In genomic region chr19:8486661-8487136, GRCh38 we compare ENCODE assay signal across 12 cellular contexts.
DNase-seq lines count a peak whose midpoint lies in the region; ATAC-seq and TF ChIP-seq lines count a peak whose summit lies in the region.
"Had no signal": no experiment of that assay in that cellular context is flagged by ENCODE, and none has a peak within 500 bp of the region (broad histone marks: within the 10 kb centered on the region; RNA-seq: fewer than 3 reads in every experiment).

No MANE protein-coding gene starts in this region.

- peak overlapping the region; percentile 95 for H3K27ac Mint-ChIP-seq in activated T-cell treated with anti-CD3 and anti-CD28 coated beads, Interleukin-2, amount 50 U/mL, for 24 hours
- H3K27ac Mint-ChIP-seq in effector memory CD8-positive, alpha-beta T cell = peak overlapping the region; percentile 88 to 93
- H3K27ac Mint-ChIP-seq in stimulated activated effector memory CD8-positive, alpha-beta T cell treated with anti-CD3 and anti-CD28 coated beads, Interleukin-12 subunit alpha, Interleukin-12 subunit beta, amount 100 ng/mL, for 72 hours = peak overlapping the region; percentile 93
- H3K27ac Mint-ChIP-seq: nephron had no signal

- H3K27ac ChIP-seq in RWPE1 = peak overlapping the region; percentile 89

- TF ChIP-seq CTCF in RWPE1 (conservative IDR thresholded peaks at IDR 0.05; ENCODE audit: low read depth) = no peak

- H3K27me3 Mint-ChIP-seq in activated T-cell treated with anti-CD3 and anti-CD28 coated beads, Interleukin-2, amount 50 U/mL, for 24 hours = no peaks in the 10 kb centered on the region
- no peaks in the 10 kb centered on the region for H3K27me3 Mint-ChIP-seq in effector memory CD8-positive, alpha-beta T cell

- ATAC-seq in effector memory CD8-positive, alpha-beta T cell (replicated peaks) = no peak
- peak; percentile 0 for ATAC-seq in stimulated activated effector memory CD8-positive, alpha-beta T cell treated with anti-CD3 and anti-CD28 coated beads, Interleukin-12 subunit alpha, Interleukin-12 subunit beta, amount 100 ng/mL, for 72 hours
- ATAC-seq in HG03139 (IDR thresholded peaks at IDR 0.05; ENCODE audit: unreplicated experiment) = no peak

- no peaks in the 10 kb centered on the region for H3K9me3 Mint-ChIP-seq in activated T-cell treated with anti-CD3 and anti-CD28 coated beads, Interleukin-2, amount 50 U/mL, for 24 hours
- H3K9me3 Mint-ChIP-seq in effector memory CD8-positive, alpha-beta T cell = no peaks in the 10 kb centered on the region
- H3K9me3 Mint-ChIP-seq in stimulated activated effector memory CD8-positive, alpha-beta T cell treated with anti-CD3 and anti-CD28 coated beads, Interleukin-12 subunit alpha, Interleukin-12 subunit beta, amount 100 ng/mL, for 72 hours = no peaks in the 10 kb centered on the region
- H3K9me3 Mint-ChIP-seq: nephron had no signal

- DNase-seq in activated T-cell treated with anti-CD3 and anti-CD28 coated beads, Interleukin-2, amount 50 U/mL, for 24 hours = no peak
- no peak for DNase-seq in activated T-cell treated with anti-CD3 and anti-CD28 coated beads, Interleukin-2, amount 50 U/mL, for 1 hour
- DNase-seq in RWPE1 (ENCODE audit: low spot score) (no peak), NCI-H1105 treated with DMSO at 0.1 percent for 48 hours (lab: John Stamatoyannopoulos, UW) (no peak), NCI-H82 treated with DMSO at 0.1 percent for 48 hours (lab: John Stamatoyannopoulos, UW; ENCODE audit: unreplicated experiment) (no peak)
- no peak for DNase-seq in effector memory CD8-positive, alpha-beta T cell
- no peak for DNase-seq in stimulated activated effector memory CD8-positive, alpha-beta T cell treated with anti-CD3 and anti-CD28 coated beads, Interleukin-12 subunit alpha, Interleukin-12 subunit beta, amount 100 ng/mL, for 72 hours (ENCODE audit: low spot score in 2 of 2)
- DNase-seq: NCI-H1436 treated with DMSO at 0.1 percent for 48 hours, NCI-H524 treated with DMSO at 0.1 percent for 48 hours, small intestine had no signal

- POLR2A ChIA-PET in RWPE1 (lab: Yijun Ruan, JAX; ENCODE audit: low non-redundant PET) = interaction anchor here (1.0 kb wide), 1 partner anchor 27 kb away, joined by 3 read pairs; the partner anchor contains the start of gene ZNF414

- CTCF ChIA-PET in RWPE1 (lab: Yijun Ruan, JAX) = interaction anchor here (0.6 kb wide), 1 partner anchor 378 kb away, joined by 4 read pairs; no protein-coding TSS in a partner anchor

- H3K4me1 Mint-ChIP-seq in activated T-cell treated with anti-CD3 and anti-CD28 coated beads, Interleukin-2, amount 50 U/mL, for 24 hours (ENCODE audit: low read depth) = peaks cover 50% of the 10 kb centered on the region
- H3K4me1 Mint-ChIP-seq in effector memory CD8-positive, alpha-beta T cell (ENCODE audit: low read depth in 2 of 2) = peaks cover 31 to 41% of the 10 kb centered on the region in 2 donors
- peaks cover 39% of the 10 kb centered on the region for H3K4me1 Mint-ChIP-seq in stimulated activated effector memory CD8-positive, alpha-beta T cell treated with anti-CD3 and anti-CD28 coated beads, Interleukin-12 subunit alpha, Interleukin-12 subunit beta, amount 100 ng/mL, for 72 hours
- H3K4me1 Mint-ChIP-seq: nephron had no signal

- peaks cover 91% of the 10 kb centered on the region for H3K36me3 Mint-ChIP-seq in activated T-cell treated with anti-CD3 and anti-CD28 coated beads, Interleukin-2, amount 50 U/mL, for 24 hours (ENCODE audit: low read depth)
- peaks cover 94% of the 10 kb centered on the region for H3K36me3 Mint-ChIP-seq in effector memory CD8-positive, alpha-beta T cell (ENCODE audit: insufficient read depth)
- H3K36me3 Mint-ChIP-seq in stimulated activated effector memory CD8-positive, alpha-beta T cell treated with anti-CD3 and anti-CD28 coated beads, Interleukin-12 subunit alpha, Interleukin-12 subunit beta, amount 100 ng/mL, for 72 hours = peaks cover 89% of the 10 kb centered on the region

- peak overlapping the region; percentile 37 for H3K4me3 Mint-ChIP-seq in activated T-cell treated with anti-CD3 and anti-CD28 coated beads, Interleukin-2, amount 50 U/mL, for 24 hours
- H3K4me3 Mint-ChIP-seq in effector memory CD8-positive, alpha-beta T cell = peak overlapping the region; percentile 62 to 69
- H3K4me3 Mint-ChIP-seq in stimulated activated effector memory CD8-positive, alpha-beta T cell treated with anti-CD3 and anti-CD28 coated beads, Interleukin-12 subunit alpha, Interleukin-12 subunit beta, amount 100 ng/mL, for 72 hours = peak overlapping the region; percentile 35
- H3K4me3 Mint-ChIP-seq: nephron had no signal
